ENCODE assay signal across 8 cellular contexts in genomic region chr12:116818948-116819832, GRCh38.
DNase-seq lines count a peak whose midpoint lies in the region; ATAC-seq and TF ChIP-seq lines count a peak whose summit lies in the region.

No MANE protein-coding gene starts in this region.

- H3K9me2 ChIP-seq in GM23338 (ENCODE audit: insufficient read depth), result no peaks in the 10 kb centered on the region

- peak overlapping the region; percentile 99 for H3K4me2 ChIP-seq in GM23338

- H3K36me3 ChIP-seq in GM23338 (ENCODE audit: insufficient read depth), result no peaks in the 10 kb centered on the region

- H3K79me2 ChIP-seq in GM23338 (replicated peaks; ENCODE audit: insufficient read depth), result no peaks in the 10 kb centered on the region

- peaks cover 11% of the 10 kb centered on the region for H3K4me1 ChIP-seq in GM23338 (ENCODE audit: insufficient read depth)

- H2AFZ ChIP-seq in GM23338, result peak overlapping the region; percentile 100

- H3K27ac ChIP-seq in GM23338 (ENCODE audit: low read depth), result peak overlapping the region; percentile 100

- H3K4me1 Mint-ChIP-seq in GM23338 (peaks cover 20% of the 10 kb centered on the region), nephron progenitor cell (peaks cover 28% of the 10 kb centered on the region)
- H3K4me1 Mint-ChIP-seq in stimulated activated naive CD8-positive, alpha-beta T cell treated with anti-CD3 and anti-CD28 coated beads, Interleukin-15, Interleukin-2, amounts not matched to agents 100 ng/mL and 50 ng/mL, for 24 hours (ENCODE audit: low read depth), result peaks cover 29% of the 10 kb centered on the region

- peak; percentile 88 for ATAC-seq in GM23338

- TF ChIP-seq CTCF in GM23338 (conservative IDR thresholded peaks at IDR 0.05; ENCODE audit: low read depth in 2 of 2), result no peak
- TF ChIP-seq CTCF in fibroblast of the aortic adventitia (IDR thresholded peaks at IDR 0.05; ENCODE audit: insufficient read depth, low read length), result no peak
- TF ChIP-seq CTCF in nephron progenitor cell (IDR thresholded peaks at IDR 0.05), result no peak

- no peaks in the 10 kb centered on the region for H3K9me3 Mint-ChIP-seq in GM23338
- H3K9me3 Mint-ChIP-seq in nephron progenitor cell, result no peaks in the 10 kb centered on the region
- H3K9me3 Mint-ChIP-seq in stimulated activated naive CD8-positive, alpha-beta T cell treated with anti-CD3 and anti-CD28 coated beads, Interleukin-15, Interleukin-2, amounts not matched to agents 100 ng/mL and 50 ng/mL, for 24 hours, result no peaks in the 10 kb centered on the region

- H3K4me3 Mint-ChIP-seq in GM23338 (peak overlapping the region; percentile 97), nephron progenitor cell (peak overlapping the region; percentile 98)
- peak overlapping the region; percentile 96 for H3K4me3 Mint-ChIP-seq in stimulated activated naive CD8-positive, alpha-beta T cell treated with anti-CD3 and anti-CD28 coated beads, Interleukin-15, Interleukin-2, amounts not matched to agents 100 ng/mL and 50 ng/mL, for 24 hours

- DNase-seq in EH (ENCODE audit: low read depth), result peak; percentile 95
- DNase-seq in GM23338 (ENCODE audit: low spot score), result peak; percentile 86
- peak; percentile 92 for DNase-seq in LHCN-M2 (ENCODE audit: low read depth)
- peak; percentile 90 for DNase-seq in RPMI7951 (ENCODE audit: low read depth)
- peak; percentile 84 for DNase-seq in activated effector memory CD4-positive, alpha-beta T cell treated with Interleukin-2 at 50 U/mL for 16 hours
- peak; percentile 83 for DNase-seq in fibroblast of the aortic adventitia (ENCODE audit: low read depth)
- peak; percentile 94 for DNase-seq in nephron progenitor cell

- peaks cover 10% of the 10 kb centered on the region for H3K27me3 Mint-ChIP-seq in GM23338 (ENCODE audit: insufficient read depth, low read depth, poor library complexity)
- H3K27me3 Mint-ChIP-seq in nephron progenitor cell (ENCODE audit: low read depth, poor library complexity), result peaks cover 10% of the 10 kb centered on the region
- no peaks in the 10 kb centered on the region for H3K27me3 Mint-ChIP-seq in stimulated activated naive CD8-positive, alpha-beta T cell treated with anti-CD3 and anti-CD28 coated beads, Interleukin-15, Interleukin-2, amounts not matched to agents 100 ng/mL and 50 ng/mL, for 24 hours

- H3K27ac Mint-ChIP-seq in GM23338 (peak overlapping the region; percentile 99), nephron progenitor cell (peak overlapping the region; percentile 100)
- peak overlapping the region; percentile 95 for H3K27ac Mint-ChIP-seq in stimulated activated naive CD8-positive, alpha-beta T cell treated with anti-CD3 and anti-CD28 coated beads, Interleukin-15, Interleukin-2, amounts not matched to agents 100 ng/mL and 50 ng/mL, for 24 hours

- H4K20me1 ChIP-seq in GM23338 (replicated peaks; ENCODE audit: insufficient read depth), result no peaks in the 10 kb centered on the region

- peaks cover 9% of the 10 kb centered on the region; the same call in 1 of the 2 replicates for H3F3A ChIP-seq in GM23338 (replicated peaks; ENCODE audit: low read depth)

- H3K4me3 ChIP-seq in GM23338 (peak overlapping the region; percentile 99), fibroblast of the aortic adventitia (ENCODE audit: low read depth, low read length) (peak overlapping the region; percentile 97)

- H3K27me3 ChIP-seq in GM23338 (ENCODE audit: insufficient read depth), result no peaks in the 10 kb centered on the region

- H3K36me3 Mint-ChIP-seq in GM23338 (ENCODE audit: low read depth) (no peaks in the 10 kb centered on the region), nephron progenitor cell (ENCODE audit: low read depth) (peaks cover 11% of the 10 kb centered on the region)
- no peaks in the 10 kb centered on the region for H3K36me3 Mint-ChIP-seq in stimulated activated naive CD8-positive, alpha-beta T cell treated with anti-CD3 and anti-CD28 coated beads, Interleukin-15, Interleukin-2, amounts not matched to agents 100 ng/mL and 50 ng/mL, for 24 hours (ENCODE audit: low read depth)

TF ChIP-seq in GM23338, 12 proteins besides CTCF, POLR2A, EP300 and RAD21:
- TF ChIP-seq STAT1 (IDR thresholded peaks at IDR 0.05; ENCODE audit: unreplicated experiment) (no peak), POLR2AphosphoS5 (IDR thresholded peaks at IDR 0.05; ENCODE audit: low read depth) (peak; percentile 62), CREB1 (CRISPR knock-in tag; IDR thresholded peaks at IDR 0.05; ENCODE audit: low read depth) (peak; percentile 98)

Comparison
In these comparisons a context has a peak if more than half of its experiments do, and no peak if none do; other contexts are left out.
1. Peak in every context shown above with its lines: DNase-seq, ATAC-seq, H3K4me3 ChIP-seq and H3K27ac ChIP-seq.